8 cellular contexts compared by ENCODE assay signal in the genomic region with DNA sequence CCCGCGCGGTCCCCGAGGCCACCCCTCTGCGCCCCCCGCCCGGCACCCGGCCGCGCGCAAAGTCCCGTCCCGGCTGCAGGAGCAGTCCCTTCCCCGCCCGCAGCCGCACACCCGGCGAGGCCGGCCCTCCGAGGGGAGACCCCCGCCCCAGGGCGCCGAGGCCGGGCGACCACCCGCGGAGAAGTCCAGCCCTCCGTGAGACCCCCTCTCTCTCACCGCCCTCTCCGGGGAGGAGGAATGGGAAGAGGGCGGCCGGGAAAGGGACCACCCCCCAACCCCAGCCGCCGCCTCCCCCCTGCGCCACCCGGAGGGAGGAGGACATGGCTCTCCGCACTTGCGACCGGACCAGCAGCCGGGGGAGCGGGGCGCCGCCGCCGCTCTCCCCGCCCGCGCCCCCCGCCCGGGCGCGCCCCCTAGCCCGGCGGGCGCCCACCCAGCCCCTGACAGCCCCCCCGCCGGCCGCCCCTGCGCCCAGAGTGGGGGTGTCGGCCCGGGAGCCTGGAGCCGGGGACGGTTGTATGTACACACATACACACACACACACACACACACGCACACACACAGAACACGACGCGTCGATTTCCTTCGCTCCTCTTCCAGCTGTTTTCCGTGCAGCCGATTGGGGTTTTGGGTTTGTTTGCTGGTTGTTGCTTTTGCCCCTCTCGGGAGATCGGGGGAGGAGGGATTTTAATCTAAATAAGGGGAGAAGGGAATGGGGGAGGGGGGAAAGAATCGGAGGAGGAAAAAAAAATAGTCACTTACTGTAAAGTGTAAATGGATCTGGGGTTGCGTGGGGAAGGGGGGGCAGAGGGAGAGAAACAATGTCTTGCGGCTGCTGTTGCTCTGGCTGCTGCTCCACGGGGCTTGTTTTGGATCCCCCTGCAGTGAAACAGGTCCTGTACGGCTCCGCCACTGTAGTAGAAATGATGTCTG. TPM values are rescaled to one million over a fixed set of nuclear protein-coding genes. Genes with fewer than 3 reads are reported as not detected.
DNase-seq lines count a peak whose midpoint lies in the region; ATAC-seq and TF ChIP-seq lines count a peak whose summit lies in the region.

Gene ATXN1 (minus strand): TSS at position 925 of the 933 bp plus-strand sequence.

- H4K20me1 ChIP-seq in DOHH2 (ENCODE audit: control insufficient read depth, insufficient read depth, low read depth, low read length): peaks cover 5% of the 10 kb centered on the region; the same call in 1 of the 2 replicates

- H3K4me1 ChIP-seq in DOHH2 (ENCODE audit: control insufficient read depth, low read length) (peaks cover 28% of the 10 kb centered on the region), adipocyte (ENCODE audit: control insufficient read depth, insufficient read depth, low read length) (peaks cover 40% of the 10 kb centered on the region), heart right ventricle (peaks cover 0 to 58% (median 45%) of the 10 kb centered on the region in 9 donors), parathyroid adenoma (peaks cover 13% of the 10 kb centered on the region)

- H3K27me3 ChIP-seq in DOHH2 (ENCODE audit: control insufficient read depth, low read length) (peaks cover 12% of the 10 kb centered on the region), adipocyte (replicated peaks; ENCODE audit: control insufficient read depth, insufficient read depth, low read length) (no peaks in the 10 kb centered on the region), heart right ventricle (no peaks in the 10 kb centered on the region), parathyroid adenoma (ENCODE audit: control insufficient read depth, insufficient read depth, low read length) (no peaks in the 10 kb centered on the region)

- peak; percentile 3 for ATAC-seq in HG02610 (IDR thresholded peaks at IDR 0.05; ENCODE audit: unreplicated experiment)
- ATAC-seq in heart right ventricle: peak in 4 of 8 donors; percentile 7 to 16 (median 8)
- no peak for ATAC-seq in GM21528 (IDR thresholded peaks at IDR 0.05; ENCODE audit: low FRiP score, unreplicated experiment)
- ATAC-seq in GM21390 (IDR thresholded peaks at IDR 0.05; ENCODE audit: unreplicated experiment): no peak

- H3K79me2 ChIP-seq in DOHH2 (ENCODE audit: control insufficient read depth, low read length) (peaks cover 9% of the 10 kb centered on the region; the same call in 1 of the 2 replicates), parathyroid adenoma (peaks cover 4% of the 10 kb centered on the region)

- TF ChIP-seq CTCF in DOHH2 (IDR thresholded peaks at IDR 0.05; ENCODE audit: low read depth, low read length, poor library complexity, severe bottlenecking): no peak
- no peak for TF ChIP-seq CTCF in heart right ventricle (IDR thresholded peaks at IDR 0.05)
- TF ChIP-seq CTCF in parathyroid adenoma (IDR thresholded peaks at IDR 0.05): no peak

- H3K9me2 ChIP-seq in DOHH2 (replicated peaks; ENCODE audit: control insufficient read depth, low read length): no peaks in the 10 kb centered on the region

- H3K4me2 ChIP-seq in DOHH2 (ENCODE audit: low read length) (peak within 1 kb of the TSS; percentile 95), parathyroid adenoma (ENCODE audit: low read length) (peak within 1 kb of the TSS; percentile 88)

- H3K9ac ChIP-seq in SK-N-MC (ENCODE audit: insufficient read length) (peak within 1 kb of the TSS; percentile 49), adipocyte (ENCODE audit: low read length) (peak within 1 kb of the TSS; percentile 92), parathyroid adenoma (peak within 1 kb of the TSS; percentile 64)

- WGBS in heart right ventricle, 2 donors: 1% methylated on average over 35 to 79 of the region's 79 CpGs

- peak within 1 kb of the TSS; percentile 91 for H3K4me3 ChIP-seq in DOHH2 (ENCODE audit: low read length)
- H3K4me3 ChIP-seq in SK-N-MC: peak within 1 kb of the TSS; percentile 91
- peak within 1 kb of the TSS; percentile 90 for H3K4me3 ChIP-seq in adipocyte (ENCODE audit: low read length)
- peak within 1 kb of the TSS; percentile 67 to 90 (median 86) for H3K4me3 ChIP-seq in heart right ventricle
- H3K4me3 ChIP-seq in parathyroid adenoma (ENCODE audit: low read depth, low read length): peak within 1 kb of the TSS; percentile 93

- no peaks in the 10 kb centered on the region for H3K36me3 ChIP-seq in DOHH2 (ENCODE audit: control insufficient read depth, low read length)
- H3K36me3 ChIP-seq in SK-N-MC (ENCODE audit: insufficient read depth, low read length): no peaks in the 10 kb centered on the region
- no peaks in the 10 kb centered on the region for H3K36me3 ChIP-seq in adipocyte (ENCODE audit: control insufficient read depth, insufficient read depth, low read length, severe bottlenecking)
- no peaks in the 10 kb centered on the region for H3K36me3 ChIP-seq in heart right ventricle
- no peaks in the 10 kb centered on the region for H3K36me3 ChIP-seq in parathyroid adenoma (ENCODE audit: control insufficient read depth, insufficient read depth, low read length)

- peaks cover 17% of the 10 kb centered on the region for H3F3A ChIP-seq in DOHH2 (ENCODE audit: control insufficient read depth, insufficient read depth)

- H2AFZ ChIP-seq in parathyroid adenoma: peak within 1 kb of the TSS; percentile 94

- H3K9me3 ChIP-seq in DOHH2 (ENCODE audit: control insufficient read depth, insufficient read depth, low read length): no peaks in the 10 kb centered on the region
- no peaks in the 10 kb centered on the region for H3K9me3 ChIP-seq in SK-N-MC (ENCODE audit: low read depth, low read length)
- no peaks in the 10 kb centered on the region for H3K9me3 ChIP-seq in adipocyte (ENCODE audit: control insufficient read depth, low read length)
- no peaks in the 10 kb centered on the region for H3K9me3 ChIP-seq in heart right ventricle
- H3K9me3 ChIP-seq in parathyroid adenoma (ENCODE audit: control insufficient read depth, low read length): no peaks in the 10 kb centered on the region

- peak within 1 kb of the TSS; percentile 45 for H3K27ac ChIP-seq in DOHH2 (ENCODE audit: low read depth, low read length)
- no peak within 1 kb of the TSS for H3K27ac ChIP-seq in SK-N-MC
- H3K27ac ChIP-seq in heart right ventricle: peak within 1 kb of the TSS; percentile 92 to 99 (median 98)
- H3K27ac ChIP-seq in parathyroid adenoma: peak within 1 kb of the TSS; percentile 94

- DNase-seq in SK-N-MC (ENCODE audit: low read depth, low spot score): no peak
- peak; percentile 77 for DNase-seq in adipocyte (ENCODE audit: low read depth)
- peak; percentile 60 to 73 for DNase-seq in heart right ventricle

- intact Hi-C loops in heart right ventricle (cut with DNase I): loop anchor here (1.0 to 10.0 kb wide), 16 partner anchors 84 to 429 kb away; no protein-coding TSS in a partner anchor

RNA-seq across cellular contexts. Expression of gene ATXN1, which starts in this region (rescaled TPM):
- 10 to 100 TPM; 26.8 to 46.5 (median 41.1) TPM for total RNA-seq in heart right ventricle
- 1 to 10 TPM; 4.1 to 7.5 TPM for polyA plus RNA-seq in heart right ventricle
